1 cellular context compared by ENCODE assay signal in genomic region chr14:29648045-29648444, GRCh38.
TF ChIP-seq lines count a peak whose summit lies in the region.

No MANE protein-coding gene starts in this region.

TF ChIP-seq in GM23338, 12 proteins besides CTCF, POLR2A, EP300 and RAD21 (continued from another document):
- TF ChIP-seq, protein P1, sequence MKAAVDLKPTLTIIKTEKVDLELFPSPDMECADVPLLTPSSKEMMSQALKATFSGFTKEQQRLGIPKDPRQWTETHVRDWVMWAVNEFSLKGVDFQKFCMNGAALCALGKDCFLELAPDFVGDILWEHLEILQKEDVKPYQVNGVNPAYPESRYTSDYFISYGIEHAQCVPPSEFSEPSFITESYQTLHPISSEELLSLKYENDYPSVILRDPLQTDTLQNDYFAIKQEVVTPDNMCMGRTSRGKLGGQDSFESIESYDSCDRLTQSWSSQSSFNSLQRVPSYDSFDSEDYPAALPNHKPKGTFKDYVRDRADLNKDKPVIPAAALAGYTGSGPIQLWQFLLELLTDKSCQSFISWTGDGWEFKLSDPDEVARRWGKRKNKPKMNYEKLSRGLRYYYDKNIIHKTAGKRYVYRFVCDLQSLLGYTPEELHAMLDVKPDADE (IDR thresholded peaks at IDR 0.05): no peak
